In genomic region chr10:110858297-110858934, GRCh38 we compare ENCODE assay signal across 1 cellular context.
A peak's percentile ranks its signal among the peaks of the same experiment; 100 is the strongest.
TF ChIP-seq lines count a peak whose summit lies in the region.

No MANE protein-coding gene starts in this region.

TF ChIP-seq in K562, 482 proteins besides CTCF, POLR2A, EP300 and RAD21 (continued from another document):
- TF ChIP-seq CLOCK (CRISPR knock-in tag; IDR thresholded peaks at IDR 0.05; ENCODE audit: borderline replicate concordance) (no peak), CBX3 (IDR thresholded peaks at IDR 0.05; ENCODE audit: borderline replicate concordance in 1 of 2, low read length in 2 of 2) (0 out of 3 replicates have a peak, but pooled peaks of 1 of the 2 experiments have one; percentile 16), GABPB1 (CRISPR knock-in tag; IDR thresholded peaks at IDR 0.05) (no peak), POLR2H (tag; IDR thresholded peaks at IDR 0.05; ENCODE audit: low read depth) (no peak), TEAD4 (IDR thresholded peaks at IDR 0.05; ENCODE audit: low read length) (peak; percentile 94), TEAD4 (CRISPR knock-in tag; IDR thresholded peaks at IDR 0.05; ENCODE audit: borderline replicate concordance) (no peak), GTF2A2 (tag; IDR thresholded peaks at IDR 0.05) (no peak), ZNF324 (CRISPR knock-in tag; IDR thresholded peaks at IDR 0.05) (no peak), GMEB1 (CRISPR knock-in tag; IDR thresholded peaks at IDR 0.05) (no peak), DACH1 (IDR thresholded peaks at IDR 0.05; ENCODE audit: partially characterized antibody) (no peak), TEAD1 (CRISPR knock-in tag; IDR thresholded peaks at IDR 0.05) (peak in 1 of 2 experiments; percentile 67; a peak in 1 of 4 replicates), USF1 (CRISPR knock-in tag; IDR thresholded peaks at IDR 0.05) (no peak), FOXA1 (IDR thresholded peaks at IDR 0.05; ENCODE audit: borderline replicate concordance) (0 out of 2 replicates have a peak, but pooled peaks have one; percentile 26), ARID1B (IDR thresholded peaks at IDR 0.05) (peak; percentile 95), ZNF518B (CRISPR knock-in tag; IDR thresholded peaks at IDR 0.05) (no peak), SOX6 (IDR thresholded peaks at IDR 0.05) (peak; percentile 89), CAMTA2 (CRISPR knock-in tag; conservative IDR thresholded peaks at IDR 0.05) (no peak), PRPF4 (IDR thresholded peaks at IDR 0.05; ENCODE audit: insufficient read depth, low read depth, low read length, poor library complexity, severe bottlenecking) (no peak), MTA3 (IDR thresholded peaks at IDR 0.05; ENCODE audit: borderline replicate concordance) (peak; percentile 33; the same call in 1 of the 2 replicates), RBM25 (IDR thresholded peaks at IDR 0.05; ENCODE audit: low read depth, low read length, severe bottlenecking) (no peak), ZNF24 (IDR thresholded peaks at IDR 0.05) (no peak), STAG1 (CRISPR knock-in tag; IDR thresholded peaks at IDR 0.05; ENCODE audit: borderline replicate concordance) (no peak), NCOA4 (IDR thresholded peaks at IDR 0.05; ENCODE audit: partially characterized antibody) (no peak), BACH1 (tag; IDR thresholded peaks at IDR 0.05) (no peak), NR2C1 (IDR thresholded peaks at IDR 0.05) (peak; percentile 32; the same call in 1 of the 2 replicates), NR2C1 (tag; IDR thresholded peaks at IDR 0.05) (0 out of 2 replicates have a peak, but pooled peaks have one; percentile 22), HMBOX1 (IDR thresholded peaks at IDR 0.05) (no peak), THAP12 (CRISPR knock-in tag; IDR thresholded peaks at IDR 0.05) (no peak), ZNF780A (CRISPR knock-in tag; IDR thresholded peaks at IDR 0.05) (no peak), ZBTB40 (IDR thresholded peaks at IDR 0.05) (no peak), ZBTB40 (CRISPR knock-in tag; IDR thresholded peaks at IDR 0.05) (no peak), MAZ (CRISPR knock-in tag; conservative IDR thresholded peaks at IDR 0.05 in 1 of 2, IDR thresholded peaks at IDR 0.05 in 1 of 2) (0 out of 4 replicates have a peak, but pooled peaks of 1 of the 2 experiments have one; percentile 10), C11orf30 (IDR thresholded peaks at IDR 0.05; ENCODE audit: low read depth) (no peak), TAF15 (IDR thresholded peaks at IDR 0.05; ENCODE audit: low read depth, low read length) (no peak)
